Comparison of ENCODE assay signal across 1 cellular context in the genomic region with DNA sequence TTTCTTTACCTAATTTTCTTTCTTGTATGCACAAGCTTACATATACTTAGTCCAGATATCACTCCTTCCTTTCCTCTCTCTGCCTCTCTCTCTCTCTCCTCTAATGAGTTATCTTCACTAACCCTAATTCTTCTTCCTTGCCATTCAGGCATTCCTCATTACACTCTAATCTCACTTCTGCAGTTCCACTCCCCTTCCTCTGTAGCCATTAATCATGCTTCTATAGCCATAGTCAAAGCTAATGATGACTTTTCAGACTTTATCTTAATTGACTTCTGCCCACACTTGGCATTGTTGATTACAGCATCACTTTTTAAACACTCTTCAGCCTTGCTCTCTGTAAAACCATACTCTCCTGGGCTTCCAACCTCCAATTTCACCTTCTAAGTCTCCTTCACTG.
TF ChIP-seq lines count a peak whose summit lies in the region.

No MANE protein-coding gene starts in this region.

TF ChIP-seq in K562, 482 proteins besides CTCF, POLR2A, EP300 and RAD21 (continued from another document and continues in another):
- TF ChIP-seq POLR3G (IDR thresholded peaks at IDR 0.05; ENCODE audit: extremely low read depth, insufficient read length, insufficient replicate concordance) = no peak
- TF ChIP-seq DLX4 (CRISPR knock-in tag; IDR thresholded peaks at IDR 0.05) = no peak
- no peak for TF ChIP-seq BMI1 (IDR thresholded peaks at IDR 0.05; ENCODE audit: low read length)
- TF ChIP-seq TBL1XR1 (IDR thresholded peaks at IDR 0.05; ENCODE audit: low read length in 2 of 2) = peak in 1 of 2 experiments; percentile 73; a peak in 1 of 4 replicates
- TF ChIP-seq NRF1 (conservative IDR thresholded peaks at IDR 0.05 in 1 of 2, IDR thresholded peaks at IDR 0.05 in 1 of 2) = no peak
- TF ChIP-seq, protein P1, sequence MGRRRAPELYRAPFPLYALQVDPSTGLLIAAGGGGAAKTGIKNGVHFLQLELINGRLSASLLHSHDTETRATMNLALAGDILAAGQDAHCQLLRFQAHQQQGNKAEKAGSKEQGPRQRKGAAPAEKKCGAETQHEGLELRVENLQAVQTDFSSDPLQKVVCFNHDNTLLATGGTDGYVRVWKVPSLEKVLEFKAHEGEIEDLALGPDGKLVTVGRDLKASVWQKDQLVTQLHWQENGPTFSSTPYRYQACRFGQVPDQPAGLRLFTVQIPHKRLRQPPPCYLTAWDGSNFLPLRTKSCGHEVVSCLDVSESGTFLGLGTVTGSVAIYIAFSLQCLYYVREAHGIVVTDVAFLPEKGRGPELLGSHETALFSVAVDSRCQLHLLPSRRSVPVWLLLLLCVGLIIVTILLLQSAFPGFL (CRISPR knock-in tag; IDR thresholded peaks at IDR 0.05) = no peak
- TF ChIP-seq MCM5 (IDR thresholded peaks at IDR 0.05; ENCODE audit: low read depth) = no peak
- TF ChIP-seq KLF6 (CRISPR knock-in tag; IDR thresholded peaks at IDR 0.05; ENCODE audit: borderline replicate concordance) = no peak
- no peak for TF ChIP-seq GTF2E2 (tag; IDR thresholded peaks at IDR 0.05)
- peak; percentile 32; the same call in 1 of the 2 replicates for TF ChIP-seq ESRRA (IDR thresholded peaks at IDR 0.05; ENCODE audit: borderline replicate concordance, low read depth)
- peak; percentile 66; the same call in 1 of the 2 replicates for TF ChIP-seq NCOA1 (IDR thresholded peaks at IDR 0.05; ENCODE audit: low read depth)
- TF ChIP-seq PHF20 (IDR thresholded peaks at IDR 0.05; ENCODE audit: partially characterized antibody) = no peak
- TF ChIP-seq, protein P2, sequence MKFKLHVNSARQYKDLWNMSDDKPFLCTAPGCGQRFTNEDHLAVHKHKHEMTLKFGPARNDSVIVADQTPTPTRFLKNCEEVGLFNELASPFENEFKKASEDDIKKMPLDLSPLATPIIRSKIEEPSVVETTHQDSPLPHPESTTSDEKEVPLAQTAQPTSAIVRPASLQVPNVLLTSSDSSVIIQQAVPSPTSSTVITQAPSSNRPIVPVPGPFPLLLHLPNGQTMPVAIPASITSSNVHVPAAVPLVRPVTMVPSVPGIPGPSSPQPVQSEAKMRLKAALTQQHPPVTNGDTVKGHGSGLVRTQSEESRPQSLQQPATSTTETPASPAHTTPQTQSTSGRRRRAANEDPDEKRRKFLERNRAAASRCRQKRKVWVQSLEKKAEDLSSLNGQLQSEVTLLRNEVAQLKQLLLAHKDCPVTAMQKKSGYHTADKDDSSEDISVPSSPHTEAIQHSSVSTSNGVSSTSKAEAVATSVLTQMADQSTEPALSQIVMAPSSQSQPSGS (CRISPR knock-in tag; IDR thresholded peaks at IDR 0.05) = no peak
- no peak for TF ChIP-seq XRCC4 (IDR thresholded peaks at IDR 0.05; ENCODE audit: extremely low read depth, insufficient read depth, insufficient read length)
- no peak; the same call in 1 of the 2 replicates for TF ChIP-seq CREB1 (IDR thresholded peaks at IDR 0.05)
- TF ChIP-seq CREB1 (CRISPR knock-in tag; IDR thresholded peaks at IDR 0.05) = no peak
- no peak for TF ChIP-seq PRMT5 (CRISPR knock-in tag; IDR thresholded peaks at IDR 0.05)
- no peak for TF ChIP-seq PRPF4 (IDR thresholded peaks at IDR 0.05; ENCODE audit: insufficient read depth, low read depth, low read length, poor library complexity, severe bottlenecking)
- no peak for TF ChIP-seq GABPA (tag; conservative IDR thresholded peaks at IDR 0.05; ENCODE audit: low read depth)
- TF ChIP-seq CHCHD3 (CRISPR knock-in tag; IDR thresholded peaks at IDR 0.05) = no peak
- TF ChIP-seq DMBX1 (CRISPR knock-in tag; IDR thresholded peaks at IDR 0.05; ENCODE audit: borderline replicate concordance) = peak; percentile 87; the same call in 1 of the 2 replicates
- TF ChIP-seq, protein P3, sequence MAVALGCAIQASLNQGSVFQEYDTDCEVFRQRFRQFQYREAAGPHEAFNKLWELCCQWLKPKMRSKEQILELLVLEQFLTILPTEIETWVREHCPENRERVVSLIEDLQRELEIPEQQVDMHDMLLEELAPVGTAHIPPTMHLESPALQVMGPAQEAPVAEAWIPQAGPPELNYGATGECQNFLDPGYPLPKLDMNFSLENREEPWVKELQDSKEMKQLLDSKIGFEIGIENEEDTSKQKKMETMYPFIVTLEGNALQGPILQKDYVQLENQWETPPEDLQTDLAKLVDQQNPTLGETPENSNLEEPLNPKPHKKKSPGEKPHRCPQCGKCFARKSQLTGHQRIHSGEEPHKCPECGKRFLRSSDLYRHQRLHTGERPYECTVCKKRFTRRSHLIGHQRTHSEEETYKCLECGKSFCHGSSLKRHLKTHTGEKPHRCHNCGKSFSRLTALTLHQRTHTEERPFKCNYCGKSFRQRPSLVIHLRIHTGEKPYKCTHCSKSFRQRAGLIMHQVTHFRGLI (CRISPR knock-in tag; IDR thresholded peaks at IDR 0.05) = 0 out of 2 replicates have a peak, but pooled peaks have one; percentile 61
- no peak for TF ChIP-seq TAF15 (IDR thresholded peaks at IDR 0.05; ENCODE audit: low read depth, low read length)
- TF ChIP-seq ZBTB5 (IDR thresholded peaks at IDR 0.05) = no peak
- no peak for TF ChIP-seq PURB (CRISPR knock-in tag; IDR thresholded peaks at IDR 0.05; ENCODE audit: low read depth)
- peak; percentile 37; the same call in 1 of the 2 replicates for TF ChIP-seq ZNF316 (IDR thresholded peaks at IDR 0.05)
- TF ChIP-seq SAFB (IDR thresholded peaks at IDR 0.05; ENCODE audit: borderline replicate concordance, low read depth, low read length) = no peak
- no peak for TF ChIP-seq ZNF785 (CRISPR knock-in tag; IDR thresholded peaks at IDR 0.05)
- no peak for TF ChIP-seq RBM39 (optimal IDR thresholded peaks at IDR 0.05; ENCODE audit: low read depth, low read length)
- TF ChIP-seq FUS (optimal IDR thresholded peaks at IDR 0.05; ENCODE audit: low read depth, low read length) = no peak
- TF ChIP-seq ZNF395 (CRISPR knock-in tag; IDR thresholded peaks at IDR 0.05) = 0 out of 2 replicates have a peak, but pooled peaks have one; percentile 25
- TF ChIP-seq ZNF507 (tag; conservative IDR thresholded peaks at IDR 0.05) = no peak
- no peak for TF ChIP-seq PTBP1 (IDR thresholded peaks at IDR 0.05; ENCODE audit: low read depth, low read length)
- TF ChIP-seq, protein P4, sequence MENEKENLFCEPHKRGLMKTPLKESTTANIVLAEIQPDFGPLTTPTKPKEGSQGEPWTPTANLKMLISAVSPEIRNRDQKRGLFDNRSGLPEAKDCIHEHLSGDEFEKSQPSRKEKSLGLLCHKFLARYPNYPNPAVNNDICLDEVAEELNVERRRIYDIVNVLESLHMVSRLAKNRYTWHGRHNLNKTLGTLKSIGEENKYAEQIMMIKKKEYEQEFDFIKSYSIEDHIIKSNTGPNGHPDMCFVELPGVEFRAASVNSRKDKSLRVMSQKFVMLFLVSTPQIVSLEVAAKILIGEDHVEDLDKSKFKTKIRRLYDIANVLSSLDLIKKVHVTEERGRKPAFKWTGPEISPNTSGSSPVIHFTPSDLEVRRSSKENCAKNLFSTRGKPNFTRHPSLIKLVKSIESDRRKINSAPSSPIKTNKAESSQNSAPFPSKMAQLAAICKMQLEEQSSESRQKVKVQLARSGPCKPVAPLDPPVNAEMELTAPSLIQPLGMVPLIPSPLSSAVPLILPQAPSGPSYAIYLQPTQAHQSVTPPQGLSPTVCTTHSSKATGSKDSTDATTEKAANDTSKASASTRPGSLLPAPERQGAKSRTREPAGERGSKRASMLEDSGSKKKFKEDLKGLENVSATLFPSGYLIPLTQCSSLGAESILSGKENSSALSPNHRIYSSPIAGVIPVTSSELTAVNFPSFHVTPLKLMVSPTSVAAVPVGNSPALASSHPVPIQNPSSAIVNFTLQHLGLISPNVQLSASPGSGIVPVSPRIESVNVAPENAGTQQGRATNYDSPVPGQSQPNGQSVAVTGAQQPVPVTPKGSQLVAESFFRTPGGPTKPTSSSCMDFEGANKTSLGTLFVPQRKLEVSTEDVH (IDR thresholded peaks at IDR 0.05; ENCODE audit: low read depth, partially characterized antibody) = no peak
- TF ChIP-seq, protein P5, sequence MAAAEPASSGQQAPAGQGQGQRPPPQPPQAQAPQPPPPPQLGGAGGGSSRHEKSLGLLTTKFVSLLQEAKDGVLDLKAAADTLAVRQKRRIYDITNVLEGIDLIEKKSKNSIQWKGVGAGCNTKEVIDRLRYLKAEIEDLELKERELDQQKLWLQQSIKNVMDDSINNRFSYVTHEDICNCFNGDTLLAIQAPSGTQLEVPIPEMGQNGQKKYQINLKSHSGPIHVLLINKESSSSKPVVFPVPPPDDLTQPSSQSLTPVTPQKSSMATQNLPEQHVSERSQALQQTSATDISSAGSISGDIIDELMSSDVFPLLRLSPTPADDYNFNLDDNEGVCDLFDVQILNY (CRISPR knock-in tag; IDR thresholded peaks at IDR 0.05) = no peak
- TF ChIP-seq, protein P6, sequence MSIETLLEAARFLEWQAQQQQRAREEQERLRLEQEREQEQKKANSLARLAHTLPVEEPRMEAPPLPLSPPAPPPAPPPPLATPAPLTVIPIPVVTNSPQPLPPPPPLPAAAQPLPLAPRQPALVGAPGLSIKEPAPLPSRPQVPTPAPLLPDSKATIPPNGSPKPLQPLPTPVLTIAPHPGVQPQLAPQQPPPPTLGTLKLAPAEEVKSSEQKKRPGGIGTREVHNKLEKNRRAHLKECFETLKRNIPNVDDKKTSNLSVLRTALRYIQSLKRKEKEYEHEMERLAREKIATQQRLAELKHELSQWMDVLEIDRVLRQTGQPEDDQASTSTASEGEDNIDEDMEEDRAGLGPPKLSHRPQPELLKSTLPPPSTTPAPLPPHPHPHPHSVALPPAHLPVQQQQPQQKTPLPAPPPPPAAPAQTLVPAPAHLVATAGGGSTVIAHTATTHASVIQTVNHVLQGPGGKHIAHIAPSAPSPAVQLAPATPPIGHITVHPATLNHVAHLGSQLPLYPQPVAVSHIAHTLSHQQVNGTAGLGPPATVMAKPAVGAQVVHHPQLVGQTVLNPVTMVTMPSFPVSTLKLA (conservative IDR thresholded peaks at IDR 0.05) = peak in 1 of 2 experiments; percentile 51; a peak in 1 of 4 replicates
- no peak for TF ChIP-seq SRF (CRISPR knock-in tag; IDR thresholded peaks at IDR 0.05)
- no peak for TF ChIP-seq RBM34 (IDR thresholded peaks at IDR 0.05; ENCODE audit: borderline replicate concordance, insufficient read depth, low read length)
- no peak for TF ChIP-seq CAMTA2 (CRISPR knock-in tag; conservative IDR thresholded peaks at IDR 0.05)
